1 cellular context compared by ENCODE assay signal in genomic region chr2:60549250-60550150, GRCh38.
A peak's percentile ranks its signal among the peaks of the same experiment; 100 is the strongest.
TF ChIP-seq lines count a peak whose summit lies in the region.

No MANE protein-coding gene starts in this region.

TF ChIP-seq in GM12878, 131 proteins besides CTCF, POLR2A, EP300 and RAD21 (continued from another document and continues in another):
- TF ChIP-seq ZBTB4 (CRISPR knock-in tag; IDR thresholded peaks at IDR 0.05) (no peak), KAT2A (conservative IDR thresholded peaks at IDR 0.05; ENCODE audit: control insufficient read depth, low read depth, low read length) (no peak), TARDBP (IDR thresholded peaks at IDR 0.05; ENCODE audit: borderline replicate concordance) (no peak), ZNF622 (IDR thresholded peaks at IDR 0.05) (no peak), CBX5 (IDR thresholded peaks at IDR 0.05; ENCODE audit: low read depth) (no peak; the same call in 1 of the 2 replicates), EGR1 (IDR thresholded peaks at IDR 0.05; ENCODE audit: borderline replicate concordance in 1 of 2, low read depth in 2 of 2, low read length in 2 of 2) (no peak), MLLT1 (IDR thresholded peaks at IDR 0.05) (no peak), NR2C2 (IDR thresholded peaks at IDR 0.05; ENCODE audit: borderline replicate concordance, control insufficient read depth, insufficient read length, low read depth) (no peak), JUND (IDR thresholded peaks at IDR 0.05; ENCODE audit: low read depth, low read length) (no peak), NR2C1 (IDR thresholded peaks at IDR 0.05) (no peak), ZNF24 (IDR thresholded peaks at IDR 0.05) (no peak), IKZF2 (IDR thresholded peaks at IDR 0.05) (no peak), MTA2 (IDR thresholded peaks at IDR 0.05; ENCODE audit: low read depth) (no peak), ELK1 (IDR thresholded peaks at IDR 0.05; ENCODE audit: low read depth, low read length) (no peak), BMI1 (IDR thresholded peaks at IDR 0.05; ENCODE audit: borderline replicate concordance) (peak; percentile 37; the same call in 1 of the 2 replicates), CREB1 (IDR thresholded peaks at IDR 0.05; ENCODE audit: low read depth) (no peak), POLR2AphosphoS5 (IDR thresholded peaks at IDR 0.05; ENCODE audit: low read length) (no peak), ATF7 (IDR thresholded peaks at IDR 0.05; ENCODE audit: low read depth) (no peak), YY1 (IDR thresholded peaks at IDR 0.05; ENCODE audit: low read depth, low read length) (peak; percentile 42; the same call in 1 of the 2 replicates), BACH1 (IDR thresholded peaks at IDR 0.05; ENCODE audit: borderline replicate concordance) (no peak), RB1 (IDR thresholded peaks at IDR 0.05; ENCODE audit: borderline replicate concordance) (no peak), EED (IDR thresholded peaks at IDR 0.05; ENCODE audit: low read depth) (0 out of 2 replicates have a peak, but pooled peaks have one; percentile 12), RELB (IDR thresholded peaks at IDR 0.05; ENCODE audit: low read depth) (no peak), LARP7 (IDR thresholded peaks at IDR 0.05) (no peak), IRF3 (IDR thresholded peaks at IDR 0.05) (no peak), BRCA1 (IDR thresholded peaks at IDR 0.05; ENCODE audit: low read depth, low read length) (no peak), ZNF384 (IDR thresholded peaks at IDR 0.05; ENCODE audit: borderline replicate concordance, low read depth, low read length) (no peak), CREM (IDR thresholded peaks at IDR 0.05; ENCODE audit: low read depth) (peak; percentile 32), NRF1 (conservative IDR thresholded peaks at IDR 0.05; ENCODE audit: low read depth, low read length) (no peak), FOXK2 (IDR thresholded peaks at IDR 0.05) (no peak), E4F1 (IDR thresholded peaks at IDR 0.05; ENCODE audit: borderline replicate concordance, partially characterized antibody) (no peak), HDAC2 (IDR thresholded peaks at IDR 0.05) (no peak), ZNF274 (IDR thresholded peaks at IDR 0.05; ENCODE audit: insufficient read depth, insufficient read length) (no peak), SUZ12 (IDR thresholded peaks at IDR 0.05; ENCODE audit: unreplicated experiment) (no peak), ESRRA (IDR thresholded peaks at IDR 0.05; ENCODE audit: low read length) (no peak)
- TF ChIP-seq, protein P1, sequence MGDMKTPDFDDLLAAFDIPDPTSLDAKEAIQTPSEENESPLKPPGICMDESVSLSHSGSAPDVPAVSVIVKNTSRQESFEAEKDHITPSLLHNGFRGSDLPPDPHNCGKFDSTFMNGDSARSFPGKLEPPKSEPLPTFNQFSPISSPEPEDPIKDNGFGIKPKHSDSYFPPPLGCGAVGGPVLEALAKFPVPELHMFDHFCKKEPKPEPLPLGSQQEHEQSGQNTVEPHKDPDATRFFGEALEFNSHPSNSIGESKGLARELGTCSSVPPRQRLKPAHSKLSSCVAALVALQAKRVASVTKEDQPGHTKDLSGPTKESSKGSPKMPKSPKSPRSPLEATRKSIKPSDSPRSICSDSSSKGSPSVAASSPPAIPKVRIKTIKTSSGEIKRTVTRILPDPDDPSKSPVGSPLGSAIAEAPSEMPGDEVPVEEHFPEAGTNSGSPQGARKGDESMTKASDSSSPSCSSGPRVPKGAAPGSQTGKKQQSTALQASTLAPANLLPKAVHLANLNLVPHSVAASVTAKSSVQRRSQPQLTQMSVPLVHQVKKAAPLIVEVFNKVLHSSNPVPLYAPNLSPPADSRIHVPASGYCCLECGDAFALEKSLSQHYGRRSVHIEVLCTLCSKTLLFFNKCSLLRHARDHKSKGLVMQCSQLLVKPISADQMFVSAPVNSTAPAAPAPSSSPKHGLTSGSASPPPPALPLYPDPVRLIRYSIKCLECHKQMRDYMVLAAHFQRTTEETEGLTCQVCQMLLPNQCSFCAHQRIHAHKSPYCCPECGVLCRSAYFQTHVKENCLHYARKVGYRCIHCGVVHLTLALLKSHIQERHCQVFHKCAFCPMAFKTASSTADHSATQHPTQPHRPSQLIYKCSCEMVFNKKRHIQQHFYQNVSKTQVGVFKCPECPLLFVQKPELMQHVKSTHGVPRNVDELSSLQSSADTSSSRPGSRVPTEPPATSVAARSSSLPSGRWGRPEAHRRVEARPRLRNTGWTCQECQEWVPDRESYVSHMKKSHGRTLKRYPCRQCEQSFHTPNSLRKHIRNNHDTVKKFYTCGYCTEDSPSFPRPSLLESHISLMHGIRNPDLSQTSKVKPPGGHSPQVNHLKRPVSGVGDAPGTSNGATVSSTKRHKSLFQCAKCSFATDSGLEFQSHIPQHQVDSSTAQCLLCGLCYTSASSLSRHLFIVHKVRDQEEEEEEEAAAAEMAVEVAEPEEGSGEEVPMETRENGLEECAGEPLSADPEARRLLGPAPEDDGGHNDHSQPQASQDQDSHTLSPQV (IDR thresholded peaks at IDR 0.05): no peak
- TF ChIP-seq, protein P2, sequence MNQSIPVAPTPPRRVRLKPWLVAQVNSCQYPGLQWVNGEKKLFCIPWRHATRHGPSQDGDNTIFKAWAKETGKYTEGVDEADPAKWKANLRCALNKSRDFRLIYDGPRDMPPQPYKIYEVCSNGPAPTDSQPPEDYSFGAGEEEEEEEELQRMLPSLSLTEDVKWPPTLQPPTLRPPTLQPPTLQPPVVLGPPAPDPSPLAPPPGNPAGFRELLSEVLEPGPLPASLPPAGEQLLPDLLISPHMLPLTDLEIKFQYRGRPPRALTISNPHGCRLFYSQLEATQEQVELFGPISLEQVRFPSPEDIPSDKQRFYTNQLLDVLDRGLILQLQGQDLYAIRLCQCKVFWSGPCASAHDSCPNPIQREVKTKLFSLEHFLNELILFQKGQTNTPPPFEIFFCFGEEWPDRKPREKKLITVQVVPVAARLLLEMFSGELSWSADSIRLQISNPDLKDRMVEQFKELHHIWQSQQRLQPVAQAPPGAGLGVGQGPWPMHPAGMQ (IDR thresholded peaks at IDR 0.05; ENCODE audit: borderline replicate concordance): no peak
- TF ChIP-seq, protein P3, sequence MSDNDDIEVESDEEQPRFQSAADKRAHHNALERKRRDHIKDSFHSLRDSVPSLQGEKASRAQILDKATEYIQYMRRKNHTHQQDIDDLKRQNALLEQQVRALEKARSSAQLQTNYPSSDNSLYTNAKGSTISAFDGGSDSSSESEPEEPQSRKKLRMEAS (IDR thresholded peaks at IDR 0.05; ENCODE audit: low read depth, low read length): no peak
- TF ChIP-seq, protein P4, sequence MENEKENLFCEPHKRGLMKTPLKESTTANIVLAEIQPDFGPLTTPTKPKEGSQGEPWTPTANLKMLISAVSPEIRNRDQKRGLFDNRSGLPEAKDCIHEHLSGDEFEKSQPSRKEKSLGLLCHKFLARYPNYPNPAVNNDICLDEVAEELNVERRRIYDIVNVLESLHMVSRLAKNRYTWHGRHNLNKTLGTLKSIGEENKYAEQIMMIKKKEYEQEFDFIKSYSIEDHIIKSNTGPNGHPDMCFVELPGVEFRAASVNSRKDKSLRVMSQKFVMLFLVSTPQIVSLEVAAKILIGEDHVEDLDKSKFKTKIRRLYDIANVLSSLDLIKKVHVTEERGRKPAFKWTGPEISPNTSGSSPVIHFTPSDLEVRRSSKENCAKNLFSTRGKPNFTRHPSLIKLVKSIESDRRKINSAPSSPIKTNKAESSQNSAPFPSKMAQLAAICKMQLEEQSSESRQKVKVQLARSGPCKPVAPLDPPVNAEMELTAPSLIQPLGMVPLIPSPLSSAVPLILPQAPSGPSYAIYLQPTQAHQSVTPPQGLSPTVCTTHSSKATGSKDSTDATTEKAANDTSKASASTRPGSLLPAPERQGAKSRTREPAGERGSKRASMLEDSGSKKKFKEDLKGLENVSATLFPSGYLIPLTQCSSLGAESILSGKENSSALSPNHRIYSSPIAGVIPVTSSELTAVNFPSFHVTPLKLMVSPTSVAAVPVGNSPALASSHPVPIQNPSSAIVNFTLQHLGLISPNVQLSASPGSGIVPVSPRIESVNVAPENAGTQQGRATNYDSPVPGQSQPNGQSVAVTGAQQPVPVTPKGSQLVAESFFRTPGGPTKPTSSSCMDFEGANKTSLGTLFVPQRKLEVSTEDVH (IDR thresholded peaks at IDR 0.05; ENCODE audit: low read depth, partially characterized antibody): no peak
- TF ChIP-seq, protein P5, sequence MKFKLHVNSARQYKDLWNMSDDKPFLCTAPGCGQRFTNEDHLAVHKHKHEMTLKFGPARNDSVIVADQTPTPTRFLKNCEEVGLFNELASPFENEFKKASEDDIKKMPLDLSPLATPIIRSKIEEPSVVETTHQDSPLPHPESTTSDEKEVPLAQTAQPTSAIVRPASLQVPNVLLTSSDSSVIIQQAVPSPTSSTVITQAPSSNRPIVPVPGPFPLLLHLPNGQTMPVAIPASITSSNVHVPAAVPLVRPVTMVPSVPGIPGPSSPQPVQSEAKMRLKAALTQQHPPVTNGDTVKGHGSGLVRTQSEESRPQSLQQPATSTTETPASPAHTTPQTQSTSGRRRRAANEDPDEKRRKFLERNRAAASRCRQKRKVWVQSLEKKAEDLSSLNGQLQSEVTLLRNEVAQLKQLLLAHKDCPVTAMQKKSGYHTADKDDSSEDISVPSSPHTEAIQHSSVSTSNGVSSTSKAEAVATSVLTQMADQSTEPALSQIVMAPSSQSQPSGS (IDR thresholded peaks at IDR 0.05; ENCODE audit: low read length): 0 out of 2 replicates have a peak, but pooled peaks have one; percentile 7
